ENCODE assay signal across 1 cellular context in the genomic region with DNA sequence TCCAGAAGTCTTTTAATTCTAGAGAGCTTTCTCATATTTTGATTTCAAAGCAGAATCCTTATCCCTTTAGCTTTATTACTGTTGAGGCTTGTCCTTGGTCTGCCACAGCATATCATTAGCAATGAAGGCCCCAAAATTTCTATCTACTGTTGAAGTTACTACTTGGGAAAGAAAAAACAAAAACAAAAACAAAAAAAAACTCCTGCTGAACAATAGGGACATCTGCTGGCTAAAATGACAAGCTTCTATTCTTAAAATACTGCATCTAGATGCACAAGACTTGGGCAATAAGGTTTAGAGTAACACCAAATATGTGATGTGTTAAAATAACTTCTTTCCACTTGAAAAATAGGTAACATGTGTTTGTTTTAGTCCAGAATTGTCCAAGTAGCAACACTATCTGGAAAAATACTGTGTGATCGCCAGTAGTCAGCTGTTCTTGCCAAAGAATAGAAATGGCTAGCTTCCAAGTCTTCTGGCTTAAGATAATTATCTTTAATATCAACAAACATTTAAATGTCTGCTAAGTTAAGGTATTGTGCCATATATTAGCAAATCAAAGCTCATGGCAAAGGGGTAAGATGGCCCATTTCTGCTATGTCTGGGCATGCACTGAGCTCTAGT.
TF ChIP-seq lines count a peak whose summit lies in the region.

No MANE protein-coding gene starts in this region.

TF ChIP-seq in K562, 482 proteins besides CTCF, POLR2A, EP300 and RAD21 (continued from another document and continues in another):
- TF ChIP-seq, protein P1, sequence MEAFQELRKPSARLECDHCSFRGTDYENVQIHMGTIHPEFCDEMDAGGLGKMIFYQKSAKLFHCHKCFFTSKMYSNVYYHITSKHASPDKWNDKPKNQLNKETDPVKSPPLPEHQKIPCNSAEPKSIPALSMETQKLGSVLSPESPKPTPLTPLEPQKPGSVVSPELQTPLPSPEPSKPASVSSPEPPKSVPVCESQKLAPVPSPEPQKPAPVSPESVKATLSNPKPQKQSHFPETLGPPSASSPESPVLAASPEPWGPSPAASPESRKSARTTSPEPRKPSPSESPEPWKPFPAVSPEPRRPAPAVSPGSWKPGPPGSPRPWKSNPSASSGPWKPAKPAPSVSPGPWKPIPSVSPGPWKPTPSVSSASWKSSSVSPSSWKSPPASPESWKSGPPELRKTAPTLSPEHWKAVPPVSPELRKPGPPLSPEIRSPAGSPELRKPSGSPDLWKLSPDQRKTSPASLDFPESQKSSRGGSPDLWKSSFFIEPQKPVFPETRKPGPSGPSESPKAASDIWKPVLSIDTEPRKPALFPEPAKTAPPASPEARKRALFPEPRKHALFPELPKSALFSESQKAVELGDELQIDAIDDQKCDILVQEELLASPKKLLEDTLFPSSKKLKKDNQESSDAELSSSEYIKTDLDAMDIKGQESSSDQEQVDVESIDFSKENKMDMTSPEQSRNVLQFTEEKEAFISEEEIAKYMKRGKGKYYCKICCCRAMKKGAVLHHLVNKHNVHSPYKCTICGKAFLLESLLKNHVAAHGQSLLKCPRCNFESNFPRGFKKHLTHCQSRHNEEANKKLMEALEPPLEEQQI (IDR thresholded peaks at IDR 0.05): 0 out of 2 replicates have a peak, but pooled peaks have one; percentile 21
- TF ChIP-seq FOSL1 (tag; conservative IDR thresholded peaks at IDR 0.05): 0 out of 2 replicates have a peak, but pooled peaks have one; percentile 21
- no peak for TF ChIP-seq SETDB1 (IDR thresholded peaks at IDR 0.05; ENCODE audit: low read length)
- peak in 1 of 2 experiments; percentile 81; a peak in 2 of 4 replicates for TF ChIP-seq ARNT (IDR thresholded peaks at IDR 0.05)
- TF ChIP-seq SOX6 (IDR thresholded peaks at IDR 0.05): peak; percentile 25; the same call in 1 of the 2 replicates
- TF ChIP-seq C11orf30 (IDR thresholded peaks at IDR 0.05; ENCODE audit: low read depth): no peak
- 0 out of 2 replicates have a peak, but pooled peaks have one; percentile 28 for TF ChIP-seq SNIP1 (IDR thresholded peaks at IDR 0.05; ENCODE audit: low read depth)
- 0 out of 2 replicates have a peak, but pooled peaks have one; percentile 20 for TF ChIP-seq PML (IDR thresholded peaks at IDR 0.05; ENCODE audit: low read length)
- TF ChIP-seq FOXP1 (CRISPR knock-in tag; IDR thresholded peaks at IDR 0.05): no peak
- TF ChIP-seq LEF1 (IDR thresholded peaks at IDR 0.05): 0 out of 2 replicates have a peak, but pooled peaks have one; percentile 7
- peak; percentile 89 for TF ChIP-seq CC2D1A (IDR thresholded peaks at IDR 0.05)
- TF ChIP-seq CHD4 (IDR thresholded peaks at IDR 0.05; ENCODE audit: insufficient read depth, insufficient replicate concordance, low read depth, low read length, poor library complexity, severe bottlenecking): peak; percentile 1
- TF ChIP-seq ZNF436 (CRISPR knock-in tag; IDR thresholded peaks at IDR 0.05): no peak
- TF ChIP-seq, protein P2, sequence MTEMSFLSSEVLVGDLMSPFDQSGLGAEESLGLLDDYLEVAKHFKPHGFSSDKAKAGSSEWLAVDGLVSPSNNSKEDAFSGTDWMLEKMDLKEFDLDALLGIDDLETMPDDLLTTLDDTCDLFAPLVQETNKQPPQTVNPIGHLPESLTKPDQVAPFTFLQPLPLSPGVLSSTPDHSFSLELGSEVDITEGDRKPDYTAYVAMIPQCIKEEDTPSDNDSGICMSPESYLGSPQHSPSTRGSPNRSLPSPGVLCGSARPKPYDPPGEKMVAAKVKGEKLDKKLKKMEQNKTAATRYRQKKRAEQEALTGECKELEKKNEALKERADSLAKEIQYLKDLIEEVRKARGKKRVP (CRISPR knock-in tag; IDR thresholded peaks at IDR 0.05): no peak
- TF ChIP-seq ZBTB1 (CRISPR knock-in tag; IDR thresholded peaks at IDR 0.05; ENCODE audit: borderline replicate concordance, low read depth): no peak
- TF ChIP-seq, protein P3, sequence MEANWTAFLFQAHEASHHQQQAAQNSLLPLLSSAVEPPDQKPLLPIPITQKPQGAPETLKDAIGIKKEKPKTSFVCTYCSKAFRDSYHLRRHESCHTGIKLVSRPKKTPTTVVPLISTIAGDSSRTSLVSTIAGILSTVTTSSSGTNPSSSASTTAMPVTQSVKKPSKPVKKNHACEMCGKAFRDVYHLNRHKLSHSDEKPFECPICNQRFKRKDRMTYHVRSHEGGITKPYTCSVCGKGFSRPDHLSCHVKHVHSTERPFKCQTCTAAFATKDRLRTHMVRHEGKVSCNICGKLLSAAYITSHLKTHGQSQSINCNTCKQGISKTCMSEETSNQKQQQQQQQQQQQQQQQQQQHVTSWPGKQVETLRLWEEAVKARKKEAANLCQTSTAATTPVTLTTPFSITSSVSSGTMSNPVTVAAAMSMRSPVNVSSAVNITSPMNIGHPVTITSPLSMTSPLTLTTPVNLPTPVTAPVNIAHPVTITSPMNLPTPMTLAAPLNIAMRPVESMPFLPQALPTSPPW (CRISPR knock-in tag; IDR thresholded peaks at IDR 0.05): peak; percentile 49; the same call in 1 of the 2 replicates
- TF ChIP-seq ILK (tag; IDR thresholded peaks at IDR 0.05; ENCODE audit: borderline replicate concordance, low read depth): no peak
- TF ChIP-seq, protein P4, sequence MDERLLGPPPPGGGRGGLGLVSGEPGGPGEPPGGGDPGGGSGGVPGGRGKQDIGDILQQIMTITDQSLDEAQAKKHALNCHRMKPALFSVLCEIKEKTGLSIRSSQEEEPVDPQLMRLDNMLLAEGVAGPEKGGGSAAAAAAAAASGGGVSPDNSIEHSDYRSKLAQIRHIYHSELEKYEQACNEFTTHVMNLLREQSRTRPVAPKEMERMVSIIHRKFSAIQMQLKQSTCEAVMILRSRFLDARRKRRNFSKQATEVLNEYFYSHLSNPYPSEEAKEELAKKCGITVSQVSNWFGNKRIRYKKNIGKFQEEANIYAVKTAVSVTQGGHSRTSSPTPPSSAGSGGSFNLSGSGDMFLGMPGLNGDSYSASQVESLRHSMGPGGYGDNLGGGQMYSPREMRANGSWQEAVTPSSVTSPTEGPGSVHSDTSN (CRISPR knock-in tag; IDR thresholded peaks at IDR 0.05; ENCODE audit: low read depth): no peak
- TF ChIP-seq, protein P4 (tag; conservative IDR thresholded peaks at IDR 0.05; ENCODE audit: low read depth): 0 out of 2 replicates have a peak, but pooled peaks have one; percentile 24
- 0 out of 2 replicates have a peak, but pooled peaks have one; percentile 29 for TF ChIP-seq DPF2 (IDR thresholded peaks at IDR 0.05)
- TF ChIP-seq, protein P5, sequence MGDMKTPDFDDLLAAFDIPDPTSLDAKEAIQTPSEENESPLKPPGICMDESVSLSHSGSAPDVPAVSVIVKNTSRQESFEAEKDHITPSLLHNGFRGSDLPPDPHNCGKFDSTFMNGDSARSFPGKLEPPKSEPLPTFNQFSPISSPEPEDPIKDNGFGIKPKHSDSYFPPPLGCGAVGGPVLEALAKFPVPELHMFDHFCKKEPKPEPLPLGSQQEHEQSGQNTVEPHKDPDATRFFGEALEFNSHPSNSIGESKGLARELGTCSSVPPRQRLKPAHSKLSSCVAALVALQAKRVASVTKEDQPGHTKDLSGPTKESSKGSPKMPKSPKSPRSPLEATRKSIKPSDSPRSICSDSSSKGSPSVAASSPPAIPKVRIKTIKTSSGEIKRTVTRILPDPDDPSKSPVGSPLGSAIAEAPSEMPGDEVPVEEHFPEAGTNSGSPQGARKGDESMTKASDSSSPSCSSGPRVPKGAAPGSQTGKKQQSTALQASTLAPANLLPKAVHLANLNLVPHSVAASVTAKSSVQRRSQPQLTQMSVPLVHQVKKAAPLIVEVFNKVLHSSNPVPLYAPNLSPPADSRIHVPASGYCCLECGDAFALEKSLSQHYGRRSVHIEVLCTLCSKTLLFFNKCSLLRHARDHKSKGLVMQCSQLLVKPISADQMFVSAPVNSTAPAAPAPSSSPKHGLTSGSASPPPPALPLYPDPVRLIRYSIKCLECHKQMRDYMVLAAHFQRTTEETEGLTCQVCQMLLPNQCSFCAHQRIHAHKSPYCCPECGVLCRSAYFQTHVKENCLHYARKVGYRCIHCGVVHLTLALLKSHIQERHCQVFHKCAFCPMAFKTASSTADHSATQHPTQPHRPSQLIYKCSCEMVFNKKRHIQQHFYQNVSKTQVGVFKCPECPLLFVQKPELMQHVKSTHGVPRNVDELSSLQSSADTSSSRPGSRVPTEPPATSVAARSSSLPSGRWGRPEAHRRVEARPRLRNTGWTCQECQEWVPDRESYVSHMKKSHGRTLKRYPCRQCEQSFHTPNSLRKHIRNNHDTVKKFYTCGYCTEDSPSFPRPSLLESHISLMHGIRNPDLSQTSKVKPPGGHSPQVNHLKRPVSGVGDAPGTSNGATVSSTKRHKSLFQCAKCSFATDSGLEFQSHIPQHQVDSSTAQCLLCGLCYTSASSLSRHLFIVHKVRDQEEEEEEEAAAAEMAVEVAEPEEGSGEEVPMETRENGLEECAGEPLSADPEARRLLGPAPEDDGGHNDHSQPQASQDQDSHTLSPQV (IDR thresholded peaks at IDR 0.05): peak; percentile 23; the same call in 1 of the 2 replicates
- TF ChIP-seq FOXK2 (conservative IDR thresholded peaks at IDR 0.05 in 1 of 2, IDR thresholded peaks at IDR 0.05 in 1 of 2; ENCODE audit: low read depth in 2 of 2): peak; percentile 26 to 54; a peak in 1 of 4 replicates
- TF ChIP-seq SMC3 (conservative IDR thresholded peaks at IDR 0.05; ENCODE audit: insufficient read depth, low read depth, low read length): peak; percentile 81
- TF ChIP-seq DIDO1 (tag; IDR thresholded peaks at IDR 0.05; ENCODE audit: low read depth): 0 out of 2 replicates have a peak, but pooled peaks have one; percentile 16
- peak; percentile 49; the same call in 1 of the 2 replicates for TF ChIP-seq ZNF384 (IDR thresholded peaks at IDR 0.05; ENCODE audit: low read depth, low read length)
- TF ChIP-seq E2F3 (CRISPR knock-in tag; IDR thresholded peaks at IDR 0.05): no peak
- no peak for TF ChIP-seq SMARCE1 (IDR thresholded peaks at IDR 0.05)
- peak in 1 of 2 experiments; percentile 49; a peak in 1 of 4 replicates for TF ChIP-seq MAZ (CRISPR knock-in tag; conservative IDR thresholded peaks at IDR 0.05 in 1 of 2, IDR thresholded peaks at IDR 0.05 in 1 of 2)
- no peak for TF ChIP-seq ZNF197 (CRISPR knock-in tag; IDR thresholded peaks at IDR 0.05; ENCODE audit: low read depth)
- peak; percentile 98 for TF ChIP-seq ARID2 (IDR thresholded peaks at IDR 0.05)
- no peak for TF ChIP-seq PHB (CRISPR knock-in tag; IDR thresholded peaks at IDR 0.05)
- TF ChIP-seq NCOA2 (IDR thresholded peaks at IDR 0.05; ENCODE audit: partially characterized antibody in 2 of 2): peak in 1 of 2 experiments; percentile 23
- no peak for TF ChIP-seq PHF8 (IDR thresholded peaks at IDR 0.05; ENCODE audit: borderline replicate concordance, low read length)
- TF ChIP-seq, protein P6, sequence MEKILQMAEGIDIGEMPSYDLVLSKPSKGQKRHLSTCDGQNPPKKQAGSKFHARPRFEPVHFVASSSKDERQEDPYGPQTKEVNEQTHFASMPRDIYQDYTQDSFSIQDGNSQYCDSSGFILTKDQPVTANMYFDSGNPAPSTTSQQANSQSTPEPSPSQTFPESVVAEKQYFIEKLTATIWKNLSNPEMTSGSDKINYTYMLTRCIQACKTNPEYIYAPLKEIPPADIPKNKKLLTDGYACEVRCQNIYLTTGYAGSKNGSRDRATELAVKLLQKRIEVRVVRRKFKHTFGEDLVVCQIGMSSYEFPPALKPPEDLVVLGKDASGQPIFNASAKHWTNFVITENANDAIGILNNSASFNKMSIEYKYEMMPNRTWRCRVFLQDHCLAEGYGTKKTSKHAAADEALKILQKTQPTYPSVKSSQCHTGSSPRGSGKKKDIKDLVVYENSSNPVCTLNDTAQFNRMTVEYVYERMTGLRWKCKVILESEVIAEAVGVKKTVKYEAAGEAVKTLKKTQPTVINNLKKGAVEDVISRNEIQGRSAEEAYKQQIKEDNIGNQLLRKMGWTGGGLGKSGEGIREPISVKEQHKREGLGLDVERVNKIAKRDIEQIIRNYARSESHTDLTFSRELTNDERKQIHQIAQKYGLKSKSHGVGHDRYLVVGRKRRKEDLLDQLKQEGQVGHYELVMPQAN (IDR thresholded peaks at IDR 0.05; ENCODE audit: borderline replicate concordance): 0 out of 2 replicates have a peak, but pooled peaks have one; percentile 4
- TF ChIP-seq, protein P7, sequence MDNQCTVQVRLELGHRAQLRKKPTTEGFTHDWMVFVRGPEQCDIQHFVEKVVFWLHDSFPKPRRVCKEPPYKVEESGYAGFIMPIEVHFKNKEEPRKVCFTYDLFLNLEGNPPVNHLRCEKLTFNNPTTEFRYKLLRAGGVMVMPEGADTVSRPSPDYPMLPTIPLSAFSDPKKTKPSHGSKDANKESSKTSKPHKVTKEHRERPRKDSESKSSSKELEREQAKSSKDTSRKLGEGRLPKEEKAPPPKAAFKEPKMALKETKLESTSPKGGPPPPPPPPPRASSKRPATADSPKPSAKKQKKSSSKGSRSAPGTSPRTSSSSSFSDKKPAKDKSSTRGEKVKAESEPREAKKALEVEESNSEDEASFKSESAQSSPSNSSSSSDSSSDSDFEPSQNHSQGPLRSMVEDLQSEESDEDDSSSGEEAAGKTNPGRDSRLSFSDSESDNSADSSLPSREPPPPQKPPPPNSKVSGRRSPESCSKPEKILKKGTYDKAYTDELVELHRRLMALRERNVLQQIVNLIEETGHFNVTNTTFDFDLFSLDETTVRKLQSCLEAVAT (IDR thresholded peaks at IDR 0.05): peak; percentile 43 to 64; a peak in 2 of 4 replicates
- TF ChIP-seq, protein P8, sequence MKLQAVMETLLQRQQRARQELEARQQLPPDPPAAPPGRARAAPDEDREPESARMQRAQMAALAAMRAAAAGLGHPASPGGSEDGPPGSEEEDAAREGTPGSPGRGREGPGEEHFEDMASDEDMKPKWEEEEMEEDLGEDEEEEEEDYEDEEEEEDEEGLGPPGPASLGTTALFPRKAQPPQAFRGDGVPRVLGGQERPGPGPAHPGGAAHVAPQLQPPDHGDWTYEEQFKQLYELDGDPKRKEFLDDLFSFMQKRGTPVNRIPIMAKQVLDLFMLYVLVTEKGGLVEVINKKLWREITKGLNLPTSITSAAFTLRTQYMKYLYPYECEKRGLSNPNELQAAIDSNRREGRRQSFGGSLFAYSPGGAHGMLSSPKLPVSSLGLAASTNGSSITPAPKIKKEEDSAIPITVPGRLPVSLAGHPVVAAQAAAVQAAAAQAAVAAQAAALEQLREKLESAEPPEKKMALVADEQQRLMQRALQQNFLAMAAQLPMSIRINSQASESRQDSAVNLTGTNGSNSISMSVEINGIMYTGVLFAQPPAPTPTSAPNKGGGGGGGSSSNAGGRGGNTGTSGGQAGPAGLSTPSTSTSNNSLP (IDR thresholded peaks at IDR 0.05; ENCODE audit: borderline replicate concordance, low read depth, low read length): 0 out of 2 replicates have a peak, but pooled peaks have one; percentile 15
- TF ChIP-seq TRIM28 (IDR thresholded peaks at IDR 0.05): no peak
- 0 out of 2 replicates have a peak, but pooled peaks have one; percentile 33 for TF ChIP-seq SMARCA4 (IDR thresholded peaks at IDR 0.05)
- peak; percentile 49; the same call in 1 of the 2 replicates for TF ChIP-seq TEAD4 (IDR thresholded peaks at IDR 0.05; ENCODE audit: low read length)
- no peak for TF ChIP-seq TEAD4 (CRISPR knock-in tag; IDR thresholded peaks at IDR 0.05; ENCODE audit: borderline replicate concordance)
- TF ChIP-seq PRMT5 (CRISPR knock-in tag; IDR thresholded peaks at IDR 0.05): no peak
